ENCODE assay signal across 25 cellular contexts in genomic region chr13:45863716-45864590, GRCh38. TPM values are rescaled to one million over a fixed set of nuclear protein-coding genes. Genes with fewer than 3 reads are reported as not detected.
DNase-seq lines count a peak whose midpoint lies in the region; ATAC-seq and TF ChIP-seq lines count a peak whose summit lies in the region.
"Had no signal": no experiment of that assay in that cellular context is flagged by ENCODE, and none has a peak within 500 bp of the region (broad histone marks: within the 10 kb centered on the region; RNA-seq: fewer than 3 reads in every experiment).

No MANE protein-coding gene starts in this region.

- H3K4me1 ChIP-seq in esophagus muscularis mucosa (no peaks in the 10 kb centered on the region), PC-9 (replicated peaks; ENCODE audit: insufficient read depth) (no peaks in the 10 kb centered on the region), left lung (no peaks in the 10 kb centered on the region)
- H3K4me1 ChIP-seq: BLaER1, uterus had no signal

- no peaks in the 10 kb centered on the region for H4K20me1 ChIP-seq in PC-9 (ENCODE audit: insufficient read depth)
- H4K20me1 ChIP-seq: BLaER1 had no signal

- H3K27ac ChIP-seq in esophagus muscularis mucosa (replicated peaks in 1 of 4) (no peak overlapping the region), PC-9 (no peak overlapping the region), left lung (no peak overlapping the region)
- H3K27ac ChIP-seq: BLaER1, epithelial cell of prostate, foreskin keratinocyte, uterus had no signal

- H3K79me2 ChIP-seq in PC-9 (ENCODE audit: low read depth) = no peaks in the 10 kb centered on the region

- no peaks in the 10 kb centered on the region for H3K36me3 ChIP-seq in esophagus muscularis mucosa
- no peaks in the 10 kb centered on the region for H3K36me3 ChIP-seq in PC-9 (ENCODE audit: low read depth)
- H3K36me3 ChIP-seq in left lung = no peaks in the 10 kb centered on the region
- H3K36me3 ChIP-seq: BLaER1, uterus had no signal

- H3K4me2 ChIP-seq in PC-9 = no peak overlapping the region
- H3K4me2 ChIP-seq: BLaER1 had no signal

- 70% methylated on average over 10 of the region's 10 CpGs for WGBS in esophagus muscularis mucosa

- DNase-seq in NCI-H1417 (lab: John Stamatoyannopoulos, UW) = peak; percentile 8 to 71 (median 37)
- DNase-seq in NCI-H1417 treated with DMSO at 0.1 percent for 48 hours (lab: John Stamatoyannopoulos, UW) = no peak
- peak; percentile 41 for DNase-seq in NCI-H69 (lab: John Stamatoyannopoulos, UW)
- peak; percentile 34 for DNase-seq in esophagus muscularis mucosa (ENCODE audit: extremely low spot score)
- DNase-seq in occipital lobe (lab: John Stamatoyannopoulos, UW) = peak; percentile 25
- no peak for DNase-seq in PC-9
- DNase-seq in left lung = no peak
- DNase-seq: activated CD4-positive, alpha-beta T cell treated with anti-CD3 and anti-CD28 coated beads for 4 hours; activated naive CD8-positive, alpha-beta T cell treated with anti-CD3 and anti-CD28 coated beads, Interleukin-2, amount 50 U/mL, for 24 hours; foreskin keratinocyte; IMR-90; kidney glomerular epithelial cell; natural killer cell; NCI-H2029 treated with DMSO at 0.1 percent for 48 hours; stimulated activated CD4-positive, alpha-beta T cell treated with anti-CD3 and anti-CD28 coated beads, Interleukin-4, amount 100 ng/mL, for 4 hours; uterus had no signal

- H3K4me3 ChIP-seq in esophagus muscularis mucosa = no peak overlapping the region
- H3K4me3 ChIP-seq in PC-9 = no peak overlapping the region
- H3K4me3 ChIP-seq in left lung = no peak overlapping the region
- H3K4me3 ChIP-seq: BLaER1, GM12878, uterus had no signal

- H2AFZ ChIP-seq in PC-9 = no peak overlapping the region

- TF ChIP-seq EP300 in esophagus muscularis mucosa (IDR thresholded peaks at IDR 0.05) = no peak

- H3F3A ChIP-seq in PC-9 (ENCODE audit: insufficient read depth, low read depth) = no peaks in the 10 kb centered on the region

- CTCF ChIA-PET in PC-9 (lab: Charles Lee) = no interaction called here

- H3K27me3 ChIP-seq in esophagus muscularis mucosa (peaks cover 0 to 20% (median 0%) of the 10 kb centered on the region in 4 donors), PC-9 (ENCODE audit: insufficient read depth, low read depth) (peaks cover 64% of the 10 kb centered on the region), left lung (no peaks in the 10 kb centered on the region)
- H3K27me3 ChIP-seq: BLaER1, foreskin keratinocyte, uterus had no signal

- H3K9me3 ChIP-seq in esophagus muscularis mucosa (peaks cover 0 to 5% (median 1%) of the 10 kb centered on the region in 4 donors), PC-9 (ENCODE audit: insufficient read depth, low read depth) (no peaks in the 10 kb centered on the region), left lung (peaks cover 0 to 3% of the 10 kb centered on the region in 2 donors)
- H3K9me3 ChIP-seq: BLaER1, uterus had no signal

- POLR2A ChIA-PET in PC-9 (lab: Charles Lee; ENCODE audit: unreplicated experiment) = interaction anchor here (0.8 kb wide), 1 partner anchor 23 kb away, joined by 6 read pairs; no protein-coding TSS in a partner anchor

- TF ChIP-seq CTCF in esophagus muscularis mucosa (IDR thresholded peaks at IDR 0.05) (no peak), PC-9 (conservative IDR thresholded peaks at IDR 0.05) (no peak), left lung (IDR thresholded peaks at IDR 0.05) (no peak)

- no peaks in the 10 kb centered on the region for H3K9me2 ChIP-seq in PC-9 (ENCODE audit: insufficient read depth)

- ATAC-seq in left lung = no peak
- no peak for ATAC-seq in HG02970 (IDR thresholded peaks at IDR 0.05; ENCODE audit: low FRiP score, unreplicated experiment)
- ATAC-seq: activated naive CD8-positive, alpha-beta T cell treated with anti-CD3 and anti-CD28 coated beads, Interleukin-2, amount 50 U/mL, for 24 hours; foreskin keratinocyte; GM12878; HCT116; natural killer cell had no signal

- TF ChIP-seq POLR2A in esophagus muscularis mucosa (IDR thresholded peaks at IDR 0.05; ENCODE audit: low read depth) = no peak

- BruUV-seq in PC-9 (replicated peaks; lab: Mats Ljungman, UMichigan) = no TSS peak

- intact Hi-C loops in esophagus muscularis mucosa (cut with DNase I) (no loop called here), PC-9 (cut with micrococcal nuclease; ENCODE audit: unreplicated experiment) (no loop called here), left lung (cut with DNase I) (no loop called here)

RNA-seq across cellular contexts. Expression of gene SIAH3, which starts 12.4 kb away (rescaled TPM):
- total RNA-seq in esophagus muscularis mucosa (not detected), occipital lobe (9.8 TPM), PC-9 (2021) (not detected in 2 replicates), left lung (under 1 TPM in 1 of 2 donors, not detected in 1; 0.10 TPM)
- total RNA-seq: A172, bronchial epithelial cell, GM12878, IMR-90, MCF 10A, mesenteric fat pad, natural killer cell had no signal

Comparison
In these comparisons a context has a peak if more than half of its experiments do, and no peak if none do; other contexts are left out.
1. DNase-seq: peak in NCI-H1417 (3 of 3), NCI-H69 (single experiment), esophagus muscularis mucosa (single experiment) and occipital lobe (single experiment); none in NCI-H1417 treated with DMSO at 0.1 percent for 48 hours (single experiment), PC-9 (0 of 2) and left lung (0 of 2).